8 cellular contexts compared by ENCODE assay signal in genomic region chr14:35808658-35809563, GRCh38. TPM values are rescaled to one million over a fixed set of nuclear protein-coding genes. Genes with fewer than 3 reads are reported as not detected.
DNase-seq lines count a peak whose midpoint lies in the region; ATAC-seq, FAIRE-seq and TF ChIP-seq lines count a peak whose summit lies in the region.
"Not testable (repeated sequence)": the region's sequence is repeated elsewhere in the genome, so short reads cannot be mapped to it uniquely, and the experiment has no call there.

RALGAPA1 (minus strand) TSS chr14:35809295; CDS start chr14:35808835, 460 bp downstream.

- TF ChIP-seq CTCF in BE2C (IDR thresholded peaks at IDR 0.05; ENCODE audit: low read depth, low read length) (peak; percentile 42), chondrocyte (IDR thresholded peaks at IDR 0.05) (peak; percentile 73), kidney (IDR thresholded peaks at IDR 0.05; ENCODE audit: borderline replicate concordance, extremely low read depth, insufficient read depth) (peak; percentile 18)

- peak within 1 kb of the TSS; percentile 97 for H3K4me3 Mint-ChIP-seq in chondrocyte (ENCODE audit: unreplicated experiment)

- not testable (repeated sequence) for H3K36me3 ChIP-seq in BE2C; kidney (ENCODE audit: control insufficient read depth in 1 of 2, insufficient read depth in 2 of 2, low read length in 2 of 2)

- intact Hi-C loops in kidney (cut with DNase I), result not testable (repeated sequence)

- H3K4me1 Mint-ChIP-seq in chondrocyte (ENCODE audit: low read depth), result peaks cover 27% of the 10 kb centered on the region

- not testable (repeated sequence) for H3K4me1 ChIP-seq in BE2C; kidney (ENCODE audit: control insufficient read depth in 1 of 2, insufficient read depth in 1 of 2, low read depth in 1 of 2, low read length in 2 of 2)

- H3K27me3 ChIP-seq in BE2C, result not testable (repeated sequence)

- not testable (repeated sequence) for H3K27me3 Mint-ChIP-seq in chondrocyte (ENCODE audit: low read depth)

- H3K27ac Mint-ChIP-seq in chondrocyte (ENCODE audit: unreplicated experiment), result peak within 1 kb of the TSS; percentile 98

- H3K9me3 ChIP-seq in BE2C; kidney (ENCODE audit: control insufficient read depth in 1 of 2, low read length in 2 of 2): not testable (repeated sequence)

- TF ChIP-seq POLR2A in GM19193 (IDR thresholded peaks at IDR 0.05; ENCODE audit: extremely low read depth, insufficient read depth, insufficient read length), result peak; percentile 87

- not testable (repeated sequence) for H3K36me3 Mint-ChIP-seq in chondrocyte (ENCODE audit: low read depth)

- H3K9me3 Mint-ChIP-seq in chondrocyte (ENCODE audit: low read depth), result not testable (repeated sequence)

- H3K9ac ChIP-seq in kidney (ENCODE audit: low read length in 2 of 2), result peak within 1 kb of the TSS in 1 of 2 donors; percentile 70

- DNase-seq in BE2C (peak; percentile 95), NCI-H510A (lab: John Stamatoyannopoulos, UW) (peak; percentile 97), chondrocyte (ENCODE audit: low spot score) (peak; percentile 95), kidney (peak; percentile 96)
- peak; percentile 79 to 86 for DNase-seq in activated CD4-positive, alpha-beta T cell treated with anti-CD3 and anti-CD28 coated beads for 24 hours (ENCODE audit: low read depth in 2 of 2)
- peak; percentile 91 for DNase-seq in stimulated activated CD4-positive, alpha-beta T cell treated with anti-CD3 and anti-CD28 coated beads, Interleukin-15, amount 100 ng/mL, for 24 hours

- ATAC-seq in HG03439 (IDR thresholded peaks at IDR 0.05; ENCODE audit: unreplicated experiment), result peak; percentile 96

- H3K27ac ChIP-seq in kidney (ENCODE audit: low read depth in 2 of 2, low read length in 2 of 2), result peak within 1 kb of the TSS; percentile 32 to 52

- FAIRE-seq in kidney (lab: Jason Lieb, UNC), result peak; percentile 78

- H3K4me3 ChIP-seq in BE2C (ENCODE audit: low read depth, low read length) (peak within 1 kb of the TSS; percentile 88), kidney (ENCODE audit: low read length in 2 of 2) (peak within 1 kb of the TSS; percentile 71 to 85)

RNA-seq across cellular contexts. Expression of gene RALGAPA1, which starts in this region (rescaled TPM):
- polyA plus RNA-seq in BE2C (2012; ENCODE audit: insufficient read depth, insufficient read length, low read depth), result 34.8 TPM
- total RNA-seq in chondrocyte, result 32.6 to 42.6 TPM (median 33.2 TPM) in 3 replicates
- total RNA-seq in kidney, result 78.7 TPM
- polyA plus RNA-seq in kidney (ENCODE audit: insufficient read depth, low read depth, low replicate concordance), result 13.3 TPM

Comparison
In these comparisons a context has a peak if more than half of its experiments do, and no peak if none do; other contexts are left out.
1. Peak in every context shown above with its lines: DNase-seq, ATAC-seq, H3K4me3 ChIP-seq and H3K27ac ChIP-seq.
2. CTCF ChIP-seq: peak in every context shown above with its lines; median percentile 73 in chondrocyte; 42 in BE2C; 18 in kidney.